10 cellular contexts compared by ENCODE assay signal in genomic region chr16:50247123-50247905, GRCh38. TPM values are rescaled to one million over a fixed set of nuclear protein-coding genes. Genes with fewer than 3 reads are reported as not detected.
DNase-seq lines count a peak whose midpoint lies in the region; ATAC-seq and TF ChIP-seq lines count a peak whose summit lies in the region.
"Had no signal": no experiment of that assay in that cellular context is flagged by ENCODE, and none has a peak within 500 bp of the region (broad histone marks: within the 10 kb centered on the region; RNA-seq: fewer than 3 reads in every experiment).

No MANE protein-coding gene starts in this region.

- peak overlapping the region; percentile 61 for H3K4me3 ChIP-seq in NB4 (ENCODE audit: low read depth, low read length)

- no peaks in the 10 kb centered on the region for H3K9me3 Mint-ChIP-seq in T-helper 1 cell treated with Interleukin-12 subunit alpha and Interleukin-12 subunit beta and Interleukin-4 antibody, amounts not matched to agents 30 μg/mL and 1 μg/mL, for 36 hours
- no peaks in the 10 kb centered on the region for H3K9me3 Mint-ChIP-seq in effector memory CD8-positive, alpha-beta T cell
- no peaks in the 10 kb centered on the region for H3K9me3 Mint-ChIP-seq in progenitor cell of endocrine pancreas (ENCODE audit: low read depth)

- no peak for TF ChIP-seq POLR2A in NB4 (IDR thresholded peaks at IDR 0.05; ENCODE audit: extremely low read depth, insufficient read length)

- H3K4me1 Mint-ChIP-seq in T-helper 1 cell treated with Interleukin-12 subunit alpha and Interleukin-12 subunit beta and Interleukin-4 antibody, amounts not matched to agents 30 μg/mL and 1 μg/mL, for 36 hours (ENCODE audit: low read depth) = peaks cover 17% of the 10 kb centered on the region
- H3K4me1 Mint-ChIP-seq in effector memory CD8-positive, alpha-beta T cell (ENCODE audit: low read depth in 2 of 2) = peaks cover 4 to 11% of the 10 kb centered on the region in 2 donors
- peaks cover 6% of the 10 kb centered on the region for H3K4me1 Mint-ChIP-seq in progenitor cell of endocrine pancreas (ENCODE audit: low read depth)

- H3K36me3 Mint-ChIP-seq in T-helper 1 cell treated with Interleukin-12 subunit alpha and Interleukin-12 subunit beta and Interleukin-4 antibody, amounts not matched to agents 30 μg/mL and 1 μg/mL, for 36 hours (ENCODE audit: low read depth) = no peaks in the 10 kb centered on the region
- H3K36me3 Mint-ChIP-seq in effector memory CD8-positive, alpha-beta T cell (ENCODE audit: insufficient read depth) = no peaks in the 10 kb centered on the region
- H3K36me3 Mint-ChIP-seq in progenitor cell of endocrine pancreas (ENCODE audit: insufficient read depth) = no peaks in the 10 kb centered on the region

- DNase-seq in T-helper 1 cell = no peak
- DNase-seq in NB4 (ENCODE audit: low read depth) = no peak
- DNase-seq in effector memory CD8-positive, alpha-beta T cell = no peak
- DNase-seq in progenitor cell of endocrine pancreas (ENCODE audit: low spot score, unreplicated experiment) = no peak
- DNase-seq in LoVo (ENCODE audit: low spot score) = no peak
- no peak for DNase-seq in HEK293T (ENCODE audit: extremely low spot score)
- no peak for DNase-seq in GM19240 (ENCODE audit: insufficient read length, low spot score)
- DNase-seq: EL, hippocampal formation had no signal

- CTCF ChIA-PET in HEK293T (lab: Yijun Ruan, JAX) = no interaction called here

- POLR2A ChIA-PET in HEK293T (lab: Yijun Ruan, JAX) = no interaction called here

- TF ChIP-seq CTCF in NB4 (IDR thresholded peaks at IDR 0.05; ENCODE audit: low read depth, low read length) (no peak), progenitor cell of endocrine pancreas (IDR thresholded peaks at IDR 0.05; ENCODE audit: unreplicated experiment) (no peak)

- peaks cover 7% of the 10 kb centered on the region for H3K27me3 Mint-ChIP-seq in T-helper 1 cell treated with Interleukin-12 subunit alpha and Interleukin-12 subunit beta and Interleukin-4 antibody, amounts not matched to agents 30 μg/mL and 1 μg/mL, for 36 hours (ENCODE audit: low read depth)
- H3K27me3 Mint-ChIP-seq in effector memory CD8-positive, alpha-beta T cell = no peaks in the 10 kb centered on the region
- H3K27me3 Mint-ChIP-seq in progenitor cell of endocrine pancreas = peaks cover 8% of the 10 kb centered on the region

- no peak for ATAC-seq in effector memory CD8-positive, alpha-beta T cell (replicated peaks)

- peak overlapping the region; percentile 75 for H3K4me3 Mint-ChIP-seq in T-helper 1 cell treated with Interleukin-12 subunit alpha and Interleukin-12 subunit beta and Interleukin-4 antibody, amounts not matched to agents 30 μg/mL and 1 μg/mL, for 36 hours
- H3K4me3 Mint-ChIP-seq in effector memory CD8-positive, alpha-beta T cell = peak overlapping the region; percentile 70 to 72
- peak overlapping the region; percentile 81 for H3K4me3 Mint-ChIP-seq in progenitor cell of endocrine pancreas (ENCODE audit: low read depth)

- peak overlapping the region; percentile 57 for H3K27ac Mint-ChIP-seq in T-helper 1 cell treated with Interleukin-12 subunit alpha and Interleukin-12 subunit beta and Interleukin-4 antibody, amounts not matched to agents 30 μg/mL and 1 μg/mL, for 36 hours
- H3K27ac Mint-ChIP-seq in effector memory CD8-positive, alpha-beta T cell = peak overlapping the region; percentile 46 to 60
- H3K27ac Mint-ChIP-seq in progenitor cell of endocrine pancreas = peak overlapping the region; percentile 76

TF ChIP-seq in HEK293T, 16 proteins besides CTCF, POLR2A, EP300 and RAD21:
- TF ChIP-seq ELF4 (IDR thresholded peaks at IDR 0.05) = no peak
- TF ChIP-seq CTBP1 (IDR thresholded peaks at IDR 0.05; ENCODE audit: borderline replicate concordance) = no peak
- TF ChIP-seq SP1 (IDR thresholded peaks at IDR 0.05) = no peak
- TF ChIP-seq BHLHE40 (IDR thresholded peaks at IDR 0.05; ENCODE audit: borderline replicate concordance) = no peak
- TF ChIP-seq SUZ12 (IDR thresholded peaks at IDR 0.05) = no peak
- TF ChIP-seq FOXK2 (IDR thresholded peaks at IDR 0.05) = no peak
- no peak for TF ChIP-seq L3MBTL2 (conservative IDR thresholded peaks at IDR 0.05)
- no peak for TF ChIP-seq FOXM1 (IDR thresholded peaks at IDR 0.05; ENCODE audit: borderline replicate concordance)
- TF ChIP-seq NFRKB (IDR thresholded peaks at IDR 0.05) = no peak
- no peak for TF ChIP-seq LEF1 (IDR thresholded peaks at IDR 0.05; ENCODE audit: borderline replicate concordance)
- no peak for TF ChIP-seq TARDBP (IDR thresholded peaks at IDR 0.05)
- TF ChIP-seq ARNT (IDR thresholded peaks at IDR 0.05) = no peak
- no peak for TF ChIP-seq FOXA1 (IDR thresholded peaks at IDR 0.05)
- no peak for TF ChIP-seq HDGF (IDR thresholded peaks at IDR 0.05; ENCODE audit: borderline replicate concordance)
- no peak for TF ChIP-seq ZNF384 (IDR thresholded peaks at IDR 0.05)
- TF ChIP-seq PKNOX1 (IDR thresholded peaks at IDR 0.05) = no peak

RNA-seq across cellular contexts. Expression of gene ADCY7, which starts 19.0 kb away (rescaled TPM):
- total RNA-seq in progenitor cell of endocrine pancreas = 16.8 and 17.0 TPM in 2 replicates
